1 cellular context compared by ENCODE assay signal in genomic region chr12:1324900-1325299, GRCh38.
TF ChIP-seq lines count a peak whose summit lies in the region.

No MANE protein-coding gene starts in this region.

TF ChIP-seq in GM23338, 12 proteins besides CTCF, POLR2A, EP300 and RAD21 (continued from another document):
- TF ChIP-seq ETS1 (IDR thresholded peaks at IDR 0.05) (no peak), EZH2 (IDR thresholded peaks at IDR 0.05; ENCODE audit: low read depth, unreplicated experiment) (no peak), POLR2AphosphoS5 (IDR thresholded peaks at IDR 0.05; ENCODE audit: low read depth) (no peak), ZNF462 (CRISPR knock-in tag; IDR thresholded peaks at IDR 0.05) (no peak), STAT1 (IDR thresholded peaks at IDR 0.05; ENCODE audit: unreplicated experiment) (no peak), CREB1 (CRISPR knock-in tag; IDR thresholded peaks at IDR 0.05; ENCODE audit: low read depth) (no peak)
